27 cellular contexts compared by ENCODE assay signal in genomic region chr5:143170977-143171376, GRCh38.
"Had no signal": no experiment of that assay in that cellular context is flagged by ENCODE, and none has a peak within 500 bp of the region (broad histone marks: within the 10 kb centered on the region; RNA-seq: fewer than 3 reads in every experiment).

No MANE protein-coding gene starts in this region.

- H3K9me3 Mint-ChIP-seq: activated CD4-positive, alpha-beta T cell treated with anti-CD3 and anti-CD28 coated beads, Interleukin-2, amount 10 ng/mL, durations not matched to agents 7 days and 5 days; activated naive CD4-positive, alpha-beta T cell treated with anti-CD3 and anti-CD28 coated beads, Interleukin-2, amount 10 ng/mL, durations not matched to agents 7 days and 5 days; activated naive CD8-positive, alpha-beta T cell treated with anti-CD3 and anti-CD28 coated beads, Interleukin-2, amount 50 U/mL, for 24 hours; brain; T-helper 1 cell treated with Interleukin-12 subunit alpha and Interleukin-12 subunit beta and Interleukin-4 antibody, amounts not matched to agents 30 μg/mL and 1 μg/mL, for 36 hours; T-helper 2 cell treated with Interferon-gamma antibody and Interleukin-4, amounts not matched to agents 5 μg/mL and 100 μg/mL, for 36 hours had no signal

- H3K27ac ChIP-seq: SJCRH30, SK-N-MC had no signal

- DNase-seq: activated CD4-positive, alpha-beta T cell treated with anti-CD3 and anti-CD28 coated beads for 36 hours; activated CD4-positive, alpha-beta T cell treated with anti-CD3 and anti-CD28 coated beads, Interleukin-2, amount 10 ng/mL, durations not matched to agents 7 days and 5 days; activated CD4-positive, alpha-beta T cell treated with anti-CD3 and anti-CD28 coated beads, Interleukin-2, amount 50 U/mL, for 48 hours; activated CD8-positive, alpha-beta memory T cell treated with anti-CD3 and anti-CD28 coated beads, Interleukin-2, amount 50 U/mL, for 4 hours; activated effector memory CD4-positive, alpha-beta T cell treated with Interleukin-2 at 50 U/mL for 16 hours; activated naive CD4-positive, alpha-beta T cell treated with anti-CD3 and anti-CD28 coated beads, Interleukin-2, amount 10 ng/mL, durations not matched to agents 7 days and 5 days; activated naive CD8-positive, alpha-beta T cell treated with anti-CD3 and anti-CD28 coated beads, Interleukin-2, amount 50 U/mL, for 24 hours; activated T-cell treated with anti-CD3 and anti-CD28 coated beads, Interleukin-2, amount 50 U/mL, for 48 hours; anterior cingulate cortex; caudate nucleus; MM.1S; MV-4-11; NCI-H1092; NCI-H1436 treated with DMSO at 0.1 percent for 48 hours; NCI-H1694 treated with DMSO at 0.1 percent for 48 hours; NCI-H2029; NCI-H345; NCI-H524 treated with DMSO at 0.1 percent for 48 hours; SHP77; SJCRH30 had no signal

- H3K27me3 Mint-ChIP-seq: activated CD4-positive, alpha-beta T cell treated with anti-CD3 and anti-CD28 coated beads for 36 hours; activated CD4-positive, alpha-beta T cell treated with anti-CD3 and anti-CD28 coated beads, Interleukin-2, amount 10 ng/mL, durations not matched to agents 7 days and 5 days; activated naive CD4-positive, alpha-beta T cell treated with anti-CD3 and anti-CD28 coated beads, Interleukin-2, amount 10 ng/mL, durations not matched to agents 7 days and 5 days; activated naive CD8-positive, alpha-beta T cell; activated naive CD8-positive, alpha-beta T cell treated with anti-CD3 and anti-CD28 coated beads, Interleukin-2, amount 50 U/mL, for 24 hours; brain had no signal

- H3K4me1 Mint-ChIP-seq: activated CD4-positive, alpha-beta T cell treated with anti-CD3 and anti-CD28 coated beads, Interleukin-2, amount 10 ng/mL, durations not matched to agents 7 days and 5 days; activated naive CD4-positive, alpha-beta T cell treated with anti-CD3 and anti-CD28 coated beads, Interleukin-2, amount 10 ng/mL, durations not matched to agents 7 days and 5 days had no signal

- ATAC-seq: activated CD4-positive, alpha-beta T cell treated with anti-CD3 and anti-CD28 coated beads for 36 hours; activated CD4-positive, CD25-positive, alpha-beta regulatory T cell treated with anti-CD3 and anti-CD28 coated beads, Interleukin-2, amount 50 U/mL, for 24 hours; activated naive CD8-positive, alpha-beta T cell treated with anti-CD3 and anti-CD28 coated beads, Interleukin-2, amount 50 U/mL, for 24 hours; Panc1 had no signal

- H3K4me3 ChIP-seq: SJCRH30, SK-N-MC had no signal

- H3K27ac Mint-ChIP-seq: activated CD4-positive, alpha-beta T cell treated with anti-CD3 and anti-CD28 coated beads for 36 hours; activated CD4-positive, alpha-beta T cell treated with anti-CD3 and anti-CD28 coated beads, Interleukin-2, amount 10 ng/mL, durations not matched to agents 7 days and 5 days; activated naive CD4-positive, alpha-beta T cell treated with anti-CD3 and anti-CD28 coated beads, Interleukin-2, amount 10 ng/mL, durations not matched to agents 7 days and 5 days; activated naive CD8-positive, alpha-beta T cell; activated naive CD8-positive, alpha-beta T cell treated with anti-CD3 and anti-CD28 coated beads, Interleukin-2, amount 50 U/mL, for 24 hours; T-helper 1 cell treated with Interleukin-12 subunit alpha and Interleukin-12 subunit beta and Interleukin-4 antibody, amounts not matched to agents 30 μg/mL and 1 μg/mL, for 36 hours; T-helper 2 cell treated with Interferon-gamma antibody and Interleukin-4, amounts not matched to agents 5 μg/mL and 100 μg/mL, for 36 hours had no signal

- H3K36me3 ChIP-seq: SJCRH30 had no signal

- H3K27me3 ChIP-seq: SJCRH30 had no signal

- H3K36me3 Mint-ChIP-seq: activated naive CD4-positive, alpha-beta T cell treated with anti-CD3 and anti-CD28 coated beads, Interleukin-2, amount 10 ng/mL, durations not matched to agents 7 days and 5 days; brain had no signal

- H3K4me3 Mint-ChIP-seq: activated CD4-positive, alpha-beta T cell treated with anti-CD3 and anti-CD28 coated beads for 36 hours; activated CD4-positive, alpha-beta T cell treated with anti-CD3 and anti-CD28 coated beads, Interleukin-2, amount 10 ng/mL, durations not matched to agents 7 days and 5 days; activated naive CD4-positive, alpha-beta T cell treated with anti-CD3 and anti-CD28 coated beads, Interleukin-2, amount 10 ng/mL, durations not matched to agents 7 days and 5 days; activated naive CD8-positive, alpha-beta T cell; activated naive CD8-positive, alpha-beta T cell treated with anti-CD3 and anti-CD28 coated beads, Interleukin-2, amount 50 U/mL, for 24 hours; T-helper 1 cell treated with Interleukin-12 subunit alpha and Interleukin-12 subunit beta and Interleukin-4 antibody, amounts not matched to agents 30 μg/mL and 1 μg/mL, for 36 hours; T-helper 2 cell treated with Interferon-gamma antibody and Interleukin-4, amounts not matched to agents 5 μg/mL and 100 μg/mL, for 36 hours had no signal
